25 cellular contexts compared by ENCODE assay signal in genomic region chr11:72649215-72649976, GRCh38.
"Had no signal": no experiment of that assay in that cellular context is flagged by ENCODE, and none has a peak within 500 bp of the region (broad histone marks: within the 10 kb centered on the region; RNA-seq: fewer than 3 reads in every experiment).

No MANE protein-coding gene starts in this region.

- FAIRE-seq: frontal cortex, islet of Langerhans had no signal

- H3K27ac ChIP-seq: coronary artery, heart right ventricle, left lung, ovary, psoas muscle, stomach, thyroid gland, vagina had no signal

- DNase-seq: effector CD4-positive, alpha-beta T cell; heart right ventricle; hippocampal formation; left cardiac atrium; left lung; mesenchymal stem cell; mucosa of descending colon; naive B cell; occipital lobe; ovary; psoas muscle; retina; stimulated activated CD4-positive, alpha-beta T cell treated with anti-CD3 and anti-CD28 coated beads, Interleukin-12 subunit alpha, Interleukin-12 subunit beta, amount 100 ng/mL, for 4 hours; stimulated activated CD4-positive, alpha-beta T cell treated with anti-CD3 and anti-CD28 coated beads, Interleukin-1b, Interleukin-23, amount 100 ng/mL, for 48 hours; stimulated activated CD4-positive, alpha-beta T cell treated with anti-CD3 and anti-CD28 coated beads, Interleukin-4, amount 100 ng/mL, for 1 hour; stimulated activated CD8-positive, alpha-beta memory T cell treated with anti-CD3 and anti-CD28 coated beads, Interleukin-4, amount 100 ng/mL, for 48 hours; stimulated activated naive CD4-positive, alpha-beta T cell treated with Interleukin-2 at 50 U/mL for 16 hours; stomach; thyroid gland; trophoblast cell had no signal

- ATAC-seq: heart right ventricle, left cardiac atrium, left lung, mucosa of descending colon, psoas muscle, sciatic nerve had no signal
